Comparison of ENCODE assay signal across 14 cellular contexts in the genomic region with DNA sequence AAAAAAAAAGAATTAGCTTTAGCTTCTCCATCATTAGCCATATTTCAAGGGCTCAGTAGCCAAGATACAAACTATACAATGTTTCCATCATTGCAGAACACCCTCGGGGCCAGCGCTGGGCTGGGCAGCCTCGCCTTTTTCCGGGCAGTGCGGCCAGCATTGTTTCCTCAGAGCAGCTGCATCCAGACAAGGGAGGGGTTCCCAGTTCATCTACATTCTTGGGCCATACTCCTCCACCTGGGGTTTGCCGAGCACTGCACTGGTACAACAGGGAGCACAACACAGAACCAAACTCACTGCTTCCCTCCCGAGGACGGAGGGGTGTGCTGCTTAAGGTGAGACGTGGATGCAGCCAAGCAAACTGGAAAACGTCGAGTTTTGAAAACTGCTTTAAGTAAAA. TPM values are rescaled to one million over a fixed set of nuclear protein-coding genes. Genes with fewer than 3 reads are reported as not detected.
A peak's percentile ranks its signal among the peaks of the same experiment; 100 is the strongest.
DNase-seq lines count a peak whose midpoint lies in the region; ATAC-seq and TF ChIP-seq lines count a peak whose summit lies in the region.
"Had no signal": no experiment of that assay in that cellular context is flagged by ENCODE, and none has a peak within 500 bp of the region (broad histone marks: within the 10 kb centered on the region; RNA-seq: fewer than 3 reads in every experiment).

No MANE protein-coding gene starts in this region.

- peak overlapping the region; percentile 39 for H3K4me2 ChIP-seq in PC-9
- H3K4me2 ChIP-seq: smooth muscle cell had no signal

- peak overlapping the region; percentile 74 for H3K27ac Mint-ChIP-seq in Caco-2 (ENCODE audit: unreplicated experiment)
- H3K27ac Mint-ChIP-seq: activated naive CD4-positive, alpha-beta T cell treated with anti-CD3 and anti-CD28 coated beads, Interleukin-2, amount 10 ng/mL, durations not matched to agents 7 days and 5 days had no signal

- H3K27me3 ChIP-seq in Caco-2 (replicated peaks; ENCODE audit: control insufficient read depth, insufficient read depth, low read length): no peaks in the 10 kb centered on the region
- no peaks in the 10 kb centered on the region for H3K27me3 ChIP-seq in PC-9 (ENCODE audit: insufficient read depth, low read depth)
- no peaks in the 10 kb centered on the region for H3K27me3 ChIP-seq in HAP-1 (ENCODE audit: low read depth)
- H3K27me3 ChIP-seq: body of pancreas had no signal

- H3K4me3 Mint-ChIP-seq in Caco-2 (ENCODE audit: unreplicated experiment): peak overlapping the region; percentile 30
- H3K4me3 Mint-ChIP-seq: activated naive CD4-positive, alpha-beta T cell treated with anti-CD3 and anti-CD28 coated beads, Interleukin-2, amount 10 ng/mL, durations not matched to agents 7 days and 5 days; neural crest cell had no signal

- H3K27ac ChIP-seq in PC-9: peak overlapping the region; percentile 52
- H3K27ac ChIP-seq: body of pancreas had no signal

- CTCF ChIA-PET in Caco-2 (lab: Charles Lee) (interaction anchor here (0.8 to 1.5 kb wide), 2 partner anchors 18 to 685 kb away, joined by 3 to 8 read pairs; no protein-coding TSS in a partner anchor), PC-9 (lab: Charles Lee) (interaction anchor here (0.6 to 1.0 kb wide), 3 partner anchors 37 to 323 kb away, joined by 3 to 5 read pairs (median 4); no protein-coding TSS in a partner anchor)

- ATAC-seq in GM21619 (IDR thresholded peaks at IDR 0.05; ENCODE audit: unreplicated experiment): no peak
- ATAC-seq: body of pancreas had no signal

- DNase-seq in Caco-2 (peak; percentile 65 to 75), PC-9 (peak; percentile 64 to 65), globus pallidus (ENCODE audit: low spot score) (peak; percentile 15), myocyte (ENCODE audit: low read depth) (peak; percentile 58), HAP-1 (ENCODE audit: low spot score in 2 of 2) (no peak), GM13976 (ENCODE audit: low spot score) (no peak), NCI-H345 (lab: John Stamatoyannopoulos, UW) (no peak)
- DNase-seq: ACHN; activated naive CD4-positive, alpha-beta T cell treated with anti-CD3 and anti-CD28 coated beads, Interleukin-2, amount 10 ng/mL, durations not matched to agents 7 days and 5 days; body of pancreas; effector memory CD4-positive, alpha-beta T cell had no signal

- POLR2A ChIA-PET in Caco-2 (lab: Charles Lee): no interaction called here
- POLR2A ChIA-PET in PC-9 (lab: Charles Lee; ENCODE audit: unreplicated experiment): interaction anchor here (0.5 to 0.6 kb wide), 3 partner anchors 107 to 380 kb away, joined by 3 to 10 read pairs (median 3); no protein-coding TSS in a partner anchor

- TF ChIP-seq CTCF in Caco-2 (IDR thresholded peaks at IDR 0.05; ENCODE audit: insufficient read depth in 1 of 2, low read depth in 1 of 2, low read length in 1 of 2, severe bottlenecking in 1 of 2, unreplicated experiment in 1 of 2) (peak in 1 of 2 experiments; percentile 20), PC-9 (conservative IDR thresholded peaks at IDR 0.05) (no peak), GM13976 (IDR thresholded peaks at IDR 0.05; ENCODE audit: borderline replicate concordance, control extremely low read depth, extremely low read depth, insufficient read depth, missing control alignments) (no peak)

- no peaks in the 10 kb centered on the region for H3K79me2 ChIP-seq in PC-9 (ENCODE audit: low read depth)

- H3K9me3 Mint-ChIP-seq in Caco-2 (ENCODE audit: unreplicated experiment): no peaks in the 10 kb centered on the region
- H3K9me3 Mint-ChIP-seq: activated naive CD4-positive, alpha-beta T cell treated with anti-CD3 and anti-CD28 coated beads, Interleukin-2, amount 10 ng/mL, durations not matched to agents 7 days and 5 days; neural crest cell had no signal

- peaks cover 4% of the 10 kb centered on the region for H3K36me3 Mint-ChIP-seq in Caco-2 (ENCODE audit: insufficient read depth, unreplicated experiment)

- no peaks in the 10 kb centered on the region for H3K9me3 ChIP-seq in Caco-2
- no peaks in the 10 kb centered on the region for H3K9me3 ChIP-seq in PC-9 (ENCODE audit: insufficient read depth, low read depth)
- no peaks in the 10 kb centered on the region for H3K9me3 ChIP-seq in HAP-1
- H3K9me3 ChIP-seq: body of pancreas had no signal

- H3F3A ChIP-seq in PC-9 (ENCODE audit: insufficient read depth, low read depth): peaks cover 26% of the 10 kb centered on the region

- no peaks in the 10 kb centered on the region for H3K27me3 Mint-ChIP-seq in Caco-2 (ENCODE audit: insufficient read depth, unreplicated experiment)
- H3K27me3 Mint-ChIP-seq: activated naive CD4-positive, alpha-beta T cell treated with anti-CD3 and anti-CD28 coated beads, Interleukin-2, amount 10 ng/mL, durations not matched to agents 7 days and 5 days had no signal

- no peak overlapping the region for H2AFZ ChIP-seq in PC-9

- H4K20me1 ChIP-seq in PC-9 (ENCODE audit: insufficient read depth): no peaks in the 10 kb centered on the region

- in situ Hi-C loops in HAP-1 (cut with MboI; ENCODE audit: low sequenced_read_pairs) (no loop called here), GM13976 (cut with MboI; ENCODE audit: low sequenced_read_pairs, unreplicated experiment) (no loop called here)

- H3K36me3 ChIP-seq in Caco-2 (ENCODE audit: control insufficient read depth, insufficient read depth, low read length) (no peaks in the 10 kb centered on the region), PC-9 (ENCODE audit: low read depth) (0 out of 2 replicates have a peak, but pooled peaks cover 2% of the 10 kb centered on the region), HAP-1 (replicated peaks) (peaks cover 5% of the 10 kb centered on the region; the same call in 1 of the 2 replicates)

- peaks cover 36% of the 10 kb centered on the region for H3K4me1 ChIP-seq in Caco-2
- H3K4me1 ChIP-seq in PC-9 (replicated peaks; ENCODE audit: insufficient read depth): peaks cover 26% of the 10 kb centered on the region
- H3K4me1 ChIP-seq in HAP-1: no peaks in the 10 kb centered on the region
- H3K4me1 ChIP-seq: body of pancreas had no signal

- intact Hi-C loops in Caco-2 (cut with micrococcal nuclease; ENCODE audit: unreplicated experiment): loop anchor here (1.0 to 5.0 kb wide), 3 partner anchors 19 to 683 kb away; no protein-coding TSS in a partner anchor
- intact Hi-C loops in PC-9 (cut with micrococcal nuclease; ENCODE audit: unreplicated experiment): no loop called here

- BruUV-seq in Caco-2 (replicated peaks; lab: Mats Ljungman, UMichigan): no TSS peak
- no TSS peak for BruUV-seq in PC-9 (replicated peaks; lab: Mats Ljungman, UMichigan)

- H3K4me1 Mint-ChIP-seq in Caco-2 (ENCODE audit: low read depth, unreplicated experiment): peaks cover 45% of the 10 kb centered on the region
- H3K4me1 Mint-ChIP-seq: activated naive CD4-positive, alpha-beta T cell treated with anti-CD3 and anti-CD28 coated beads, Interleukin-2, amount 10 ng/mL, durations not matched to agents 7 days and 5 days had no signal

- H3K9me2 ChIP-seq in PC-9 (ENCODE audit: insufficient read depth): no peaks in the 10 kb centered on the region

- H3K4me3 ChIP-seq in Caco-2 (ENCODE audit: low read depth, low read length) (no peak overlapping the region), PC-9 (no peak overlapping the region), HAP-1 (no peak overlapping the region)
- H3K4me3 ChIP-seq: body of pancreas, smooth muscle cell had no signal

RNA-seq across cellular contexts. Expression of gene PKD1L1, which starts 2.4 kb away (rescaled TPM):
- total RNA-seq in Caco-2 (2022): 0.25 and 0.28 TPM in 2 replicates
- total RNA-seq in PC-9 (2021): 0.07 and 0.08 TPM in 2 replicates
- total RNA-seq in myocyte: 0.03 and 0.10 TPM in 2 replicates
- 0.47 TPM for polyA plus RNA-seq in myocyte (2012)

RNA-seq across cellular contexts. Expression of gene HUS1, which starts 28.7 kb away (rescaled TPM):
- total RNA-seq in Caco-2 (2022) (31.3 and 32.3 TPM in 2 replicates), PC-9 (2021) (28.4 and 43.5 TPM in 2 replicates), myocyte (47.0 and 73.0 TPM in 2 replicates)
- 27.0 TPM for polyA plus RNA-seq in myocyte (2012)

Comparison
In these comparisons a context has a peak if more than half of its experiments do, and no peak if none do; other contexts are left out.
1. DNase-seq: peak in Caco-2 (2 of 2), PC-9 (2 of 2), globus pallidus (single experiment) and myocyte (single experiment); none in HAP-1 (0 of 2), GM13976 (single experiment) and NCI-H345 (single experiment).